8 cellular contexts compared by ENCODE assay signal in the genomic region with DNA sequence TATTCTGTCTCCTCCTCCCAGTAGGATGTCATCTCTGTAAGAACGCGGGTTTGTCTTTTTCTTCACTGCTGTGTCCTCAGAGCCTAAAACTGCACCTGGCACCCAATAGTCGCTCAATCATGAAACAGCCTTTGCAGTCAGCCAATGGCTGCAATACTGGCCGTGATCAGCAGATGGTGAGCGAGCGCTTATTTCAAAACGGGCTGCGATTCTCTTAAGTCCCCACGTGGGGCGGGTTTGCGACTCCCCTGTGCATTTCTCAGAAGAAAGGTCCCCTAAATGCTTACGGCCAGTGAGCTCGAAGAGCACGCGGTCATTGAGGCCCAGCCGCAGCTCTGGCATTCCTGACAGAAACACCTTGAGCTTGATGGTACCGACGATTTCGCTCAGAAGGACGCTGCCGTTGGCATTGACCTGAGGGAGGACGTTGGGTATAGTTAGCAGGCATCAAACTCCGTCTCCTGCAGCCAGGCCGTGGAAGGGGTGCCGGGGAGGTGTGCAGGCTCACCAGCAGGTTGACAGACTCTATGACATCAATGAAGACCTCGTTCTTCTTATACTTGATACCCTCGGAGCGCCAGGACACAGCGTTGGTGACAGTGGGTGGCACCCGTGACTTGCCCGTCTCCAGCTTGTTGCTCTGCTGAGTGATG. TPM values are rescaled to one million over a fixed set of nuclear protein-coding genes. Genes with fewer than 3 reads are reported as not detected.
DNase-seq lines count a peak whose midpoint lies in the region; ATAC-seq and TF ChIP-seq lines count a peak whose summit lies in the region.

No MANE protein-coding gene starts in this region.

- H3K36me3 ChIP-seq in MM.1S (replicated peaks; ENCODE audit: insufficient read depth, low read length): no peaks in the 10 kb centered on the region
- no peaks in the 10 kb centered on the region for H3K36me3 ChIP-seq in SJCRH30
- H3K36me3 ChIP-seq in ovary: no peaks in the 10 kb centered on the region
- H3K36me3 ChIP-seq in thoracic aorta: no peaks in the 10 kb centered on the region

- 16 to 24% (median 17%) methylated on average over 31 of the region's 31 CpGs for WGBS in ovary, 3 donors

- H3K27me3 ChIP-seq in MM.1S (replicated peaks; ENCODE audit: insufficient read depth, low read length) (0 out of 2 replicates have a peak, but pooled peaks cover 6% of the 10 kb centered on the region), SJCRH30 (no peaks in the 10 kb centered on the region), ovary (no peaks in the 10 kb centered on the region), thoracic aorta (replicated peaks; ENCODE audit: insufficient read depth) (no peaks in the 10 kb centered on the region)

- no peak for TF ChIP-seq POLR2A in ovary (IDR thresholded peaks at IDR 0.05)

- H3K4me2 ChIP-seq in MM.1S (ENCODE audit: low read depth, low read length): peak overlapping the region; percentile 69

- peak; percentile 79 for ATAC-seq in thoracic aorta (ENCODE audit: insufficient number of reproducible peaks, low FRiP score, low read depth)
- no peak for ATAC-seq in HG02885 (IDR thresholded peaks at IDR 0.05; ENCODE audit: poor library complexity, unreplicated experiment)

- no peak for TF ChIP-seq EP300 in ovary (IDR thresholded peaks at IDR 0.05)

- DNase-seq in GF-D8 (lab: John Stamatoyannopoulos, UW) (peak; percentile 61), MM.1S (peak; percentile 95), SJCRH30 (peak; percentile 89 to 95), germinal center (ENCODE audit: low spot score) (peak; percentile 80), ovary (peak; percentile 77 to 91 (median 89)), thoracic aorta (ENCODE audit: low spot score) (peak; percentile 79)
- DNase-seq in activated effector memory CD4-positive, alpha-beta T cell treated with anti-CD3 and anti-CD28 coated beads, Interleukin-2, amount 50 U/mL, for 16 hours: peak; percentile 94

- TF ChIP-seq CTCF in MM.1S (IDR thresholded peaks at IDR 0.05; ENCODE audit: low read length) (peak; percentile 99), ovary (IDR thresholded peaks at IDR 0.05) (peak; percentile 84 to 99 (median 98)), thoracic aorta (IDR thresholded peaks at IDR 0.05) (peak; percentile 98)

- H2AFZ ChIP-seq in MM.1S (ENCODE audit: low read length): peak overlapping the region; percentile 66; the same call in 1 of the 2 replicates

- no peaks in the 10 kb centered on the region for H4K20me1 ChIP-seq in MM.1S (ENCODE audit: insufficient read depth, low read length)

- H3F3A ChIP-seq in MM.1S (ENCODE audit: insufficient read depth, low read length): no peaks in the 10 kb centered on the region

- H3K4me3 ChIP-seq in MM.1S (ENCODE audit: low read length) (no peak overlapping the region), SJCRH30 (no peak overlapping the region), ovary (no peak overlapping the region), thoracic aorta (peak overlapping the region; percentile 53)

- H3K79me2 ChIP-seq in MM.1S (ENCODE audit: low read length): no peaks in the 10 kb centered on the region

- no peaks in the 10 kb centered on the region for H3K9me2 ChIP-seq in MM.1S (replicated peaks; ENCODE audit: insufficient read depth, low read length)

- intact Hi-C loops in ovary (cut with DNase I): loop anchor here (1.0 to 5.0 kb wide), 4 partner anchors 63 to 281 kb away; no protein-coding TSS in a partner anchor

- no peaks in the 10 kb centered on the region for H3K4me1 ChIP-seq in MM.1S (ENCODE audit: low read length)
- H3K4me1 ChIP-seq in SJCRH30: peaks cover 2% of the 10 kb centered on the region; the same call in 1 of the 2 replicates
- H3K4me1 ChIP-seq in ovary (ENCODE audit: insufficient read depth): no peaks in the 10 kb centered on the region
- H3K4me1 ChIP-seq in thoracic aorta (ENCODE audit: control insufficient read depth in 1 of 2, low read depth in 2 of 2): no peaks in the 10 kb centered on the region

- H3K9me3 ChIP-seq in MM.1S (replicated peaks; ENCODE audit: insufficient read depth, low read length): no peaks in the 10 kb centered on the region
- H3K9me3 ChIP-seq in SJCRH30 (replicated peaks): no peaks in the 10 kb centered on the region
- no peaks in the 10 kb centered on the region for H3K9me3 ChIP-seq in ovary
- no peaks in the 10 kb centered on the region for H3K9me3 ChIP-seq in thoracic aorta

- H3K27ac ChIP-seq in MM.1S (ENCODE audit: low read length) (no peak overlapping the region), SJCRH30 (no peak overlapping the region), ovary (no peak overlapping the region), thoracic aorta (no peak overlapping the region)

- no peak overlapping the region for H3K9ac ChIP-seq in MM.1S (ENCODE audit: low read length)

RNA-seq across cellular contexts. Expression of gene AP1M2, which starts 6.0 kb away (rescaled TPM):
- total RNA-seq in SJCRH30 (2014; rRNA removed; shearing (Covaris generic)): 0.35 and 0.40 TPM in 2 replicates
- 10 to 100 TPM in 1 of 7 donors, 1 to 10 TPM in 4, under 1 TPM in 1, not detected in 1; 0.86 to 45.5 (median 3.8) TPM for total RNA-seq in ovary
- polyA plus RNA-seq in ovary: under 1 TPM; 0.19 to 0.40 TPM
- total RNA-seq in thoracic aorta: 1 to 10 TPM in 1 of 2 donors, not detected in 1; 2.3 TPM

RNA-seq across cellular contexts. Expression of gene CDKN2D, which starts 12.3 kb away (rescaled TPM):
- total RNA-seq in SJCRH30 (2014; rRNA removed; shearing (Covaris generic)): 7.5 and 7.9 TPM in 2 replicates
- 1 to 10 TPM; 4.4 to 7.4 (median 5.6) TPM for total RNA-seq in ovary
- polyA plus RNA-seq in ovary: 1 to 10 TPM; 2.8 to 7.6 TPM
- 10 to 100 TPM; 16.2 to 21.0 TPM for total RNA-seq in thoracic aorta

RNA-seq across cellular contexts. Expression of gene KRI1, which starts 15.3 kb away (rescaled TPM):
- 20.0 and 25.5 TPM in 2 replicates for total RNA-seq in SJCRH30 (2014; rRNA removed; shearing (Covaris generic))
- 10 to 100 TPM; 12.3 to 28.9 (median 23.6) TPM for total RNA-seq in ovary
- 10 to 100 TPM; 20.1 to 24.2 TPM for polyA plus RNA-seq in ovary
- 10 to 100 TPM; 14.4 to 37.7 TPM for total RNA-seq in thoracic aorta

RNA-seq across cellular contexts. Expression of gene ATG4D, which starts 37.4 kb away (rescaled TPM):
- 25.5 and 26.4 TPM in 2 replicates for total RNA-seq in SJCRH30 (2014; rRNA removed; shearing (Covaris generic))
- 10 to 100 TPM; 13.9 to 26.9 (median 24.1) TPM for total RNA-seq in ovary
- 10 to 100 TPM in 1 of 2 donors, 1 to 10 TPM in 1; 3.1 to 20.8 TPM for polyA plus RNA-seq in ovary
- 10 to 100 TPM; 17.1 to 30.5 TPM for total RNA-seq in thoracic aorta

RNA-seq across cellular contexts. Expression of gene SLC44A2, which starts 44.2 kb away (rescaled TPM):
- total RNA-seq in SJCRH30 (2014; rRNA removed; shearing (Covaris generic)): 70.3 and 73.5 TPM in 2 replicates
- 100 to 1,000 TPM in 1 of 7 donors, 10 to 100 TPM in 6; 18.1 to 137 (median 52.3) TPM for total RNA-seq in ovary
- 10 to 100 TPM; 37.6 to 94.1 TPM for polyA plus RNA-seq in ovary
- total RNA-seq in thoracic aorta: 100 to 1,000 TPM; 105 to 748 TPM
